8 cellular contexts compared by ENCODE assay signal in the genomic region with DNA sequence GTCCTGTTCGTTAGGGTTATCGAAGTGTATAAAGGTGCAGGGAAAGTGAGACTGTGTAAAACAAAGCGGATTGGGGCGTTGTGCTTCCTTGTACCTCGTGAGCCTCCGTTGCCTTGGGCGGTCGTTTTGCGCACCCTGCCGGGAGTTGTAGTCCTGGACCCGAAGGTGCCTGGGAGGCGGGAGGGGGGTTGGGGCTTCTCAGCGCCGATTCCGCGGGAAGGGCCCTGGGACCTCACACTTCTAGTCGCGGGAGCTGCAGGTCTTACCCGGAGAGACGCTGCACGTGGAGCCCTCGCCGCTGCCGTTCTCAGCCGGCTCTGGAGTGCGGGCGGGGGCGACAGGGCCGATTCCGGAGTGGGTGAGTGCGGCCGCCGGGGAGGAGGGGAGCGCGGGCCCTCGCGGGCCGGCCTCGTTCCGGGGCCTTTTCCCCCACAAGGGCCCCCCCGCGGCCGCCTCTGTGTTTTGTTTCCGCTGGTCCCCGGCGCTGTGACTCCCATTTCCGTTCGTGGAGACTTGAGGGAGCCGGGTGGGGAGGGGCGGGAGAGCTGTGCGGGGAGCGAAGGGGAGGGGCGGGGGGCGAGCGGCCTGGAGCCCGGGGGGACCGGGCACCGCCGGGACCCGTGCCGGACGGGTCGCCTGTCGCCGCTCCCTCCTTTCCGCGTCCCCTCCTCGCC. TPM values are rescaled to one million over a fixed set of nuclear protein-coding genes. Genes with fewer than 3 reads are reported as not detected.
A peak's percentile ranks its signal among the peaks of the same experiment; 100 is the strongest.
DNase-seq lines count a peak whose midpoint lies in the region; ATAC-seq and TF ChIP-seq lines count a peak whose summit lies in the region.

No MANE protein-coding gene starts in this region.

- H3K27me3 ChIP-seq in adrenal gland = no peaks in the 10 kb centered on the region
- H3K27me3 ChIP-seq in upper lobe of left lung = no peaks in the 10 kb centered on the region

- no peak for TF ChIP-seq CTCF in GM10266 (IDR thresholded peaks at IDR 0.05; ENCODE audit: control insufficient read depth, insufficient read depth, low read depth, missing control alignments)
- peak in 1 of 6 experiments; percentile 26 for TF ChIP-seq CTCF in adrenal gland (IDR thresholded peaks at IDR 0.05)
- peak in 2 of 6 experiments; percentile 3 to 37 for TF ChIP-seq CTCF in upper lobe of left lung (IDR thresholded peaks at IDR 0.05)

- H3K4me1 ChIP-seq in adrenal gland (replicated peaks in 1 of 2) = peaks cover 30 to 51% of the 10 kb centered on the region in 2 donors
- peaks cover 24 to 40% (median 30%) of the 10 kb centered on the region in 4 donors for H3K4me1 ChIP-seq in upper lobe of left lung

- 0 to 1% (median 1%) methylated on average over 16 to 68 of the region's 68 CpGs for WGBS in adrenal gland, 4 donors
- WGBS in upper lobe of left lung, 2 donors = 1% methylated on average over 15 to 54 of the region's 68 CpGs

- ATAC-seq in HG02610 (IDR thresholded peaks at IDR 0.05; ENCODE audit: unreplicated experiment) (peak; percentile 56), left cardiac atrium (peak; percentile 85 to 89), upper lobe of left lung (ENCODE audit: low FRiP score in 2 of 2) (peak; percentile 94 to 95)

- intact Hi-C loops in adrenal gland (cut with DNase I) (no loop called here), left cardiac atrium (cut with DNase I) (no loop called here), posterior vena cava (cut with DNase I) (no loop called here)

- H3K27ac ChIP-seq in adrenal gland (peak overlapping the region; percentile 60 to 100 (median 99)), upper lobe of left lung (peak overlapping the region; percentile 93 to 100 (median 99))

- H3K36me3 ChIP-seq in adrenal gland (replicated peaks in 1 of 2) (no peaks in the 10 kb centered on the region), upper lobe of left lung (no peaks in the 10 kb centered on the region)

- no peak for TF ChIP-seq EP300 in upper lobe of left lung (IDR thresholded peaks at IDR 0.05)

- TF ChIP-seq POLR2A in adrenal gland (IDR thresholded peaks at IDR 0.05) = peak in 1 of 2 donors; percentile 48
- TF ChIP-seq POLR2A in upper lobe of left lung (IDR thresholded peaks at IDR 0.05) = peak in 2 of 4 donors; percentile 14 to 68

- peak; percentile 79 for DNase-seq in GM10266 (ENCODE audit: extremely low spot score)
- peak; percentile 86 for DNase-seq in NCI-H1105 (lab: John Stamatoyannopoulos, UW)
- DNase-seq in T follicular helper cell (ENCODE audit: low read depth) = peak; percentile 86
- DNase-seq in adrenal gland = peak; percentile 91 to 96 (median 94)
- DNase-seq in left cardiac atrium = peak; percentile 93
- DNase-seq in posterior vena cava (ENCODE audit: low spot score) = peak; percentile 98
- peak; percentile 90 to 94 for DNase-seq in upper lobe of left lung

- H3K9me3 ChIP-seq in adrenal gland (replicated peaks in 1 of 3) = no peaks in the 10 kb centered on the region
- no peaks in the 10 kb centered on the region for H3K9me3 ChIP-seq in upper lobe of left lung

- peak overlapping the region; percentile 45 to 79 (median 71) for H3K4me3 ChIP-seq in adrenal gland
- peak overlapping the region; percentile 75 to 98 (median 88) for H3K4me3 ChIP-seq in upper lobe of left lung

RNA-seq across cellular contexts. Expression of gene GABPA, which starts 0.6 kb away (rescaled TPM):
- 10 to 100 TPM; 15.3 to 33.0 (median 22.2) TPM for total RNA-seq in adrenal gland
- 10 to 100 TPM in 1 of 3 donors, 1 to 10 TPM in 2; 7.2 to 21.0 (median 9.0) TPM for polyA plus RNA-seq in adrenal gland
- total RNA-seq in left cardiac atrium = 10 to 100 TPM; 16.8 to 18.3 TPM
- 10 to 100 TPM; 21.2 to 23.7 TPM for total RNA-seq in posterior vena cava
- 10 to 100 TPM in 5 of 6 donors, 1 to 10 TPM in 1; 10.0 to 31.6 (median 18.6) TPM for total RNA-seq in upper lobe of left lung

RNA-seq across cellular contexts. Expression of gene ATP5PF, which starts 0.7 kb away (rescaled TPM):
- total RNA-seq in adrenal gland (100 to 1,000 TPM in 7 of 8 donors, 10 to 100 TPM in 1; 88.5 to 245 (median 176) TPM), left cardiac atrium (100 to 1,000 TPM; 570 to 588 TPM), posterior vena cava (100 to 1,000 TPM; 116 to 129 TPM), upper lobe of left lung (10 to 100 TPM; 26.2 to 87.3 (median 64.1) TPM)
- polyA plus RNA-seq in adrenal gland = 100 to 1,000 TPM; 198 to 552 (median 296) TPM

Comparison
In these comparisons a context has a peak if more than half of its experiments do, and no peak if none do; other contexts are left out.
1. Peak in every context shown above with its lines: DNase-seq, ATAC-seq, H3K4me3 ChIP-seq and H3K27ac ChIP-seq.